In genomic region chr11:104653011-104653806, GRCh38 we compare ENCODE assay signal across 12 cellular contexts.
DNase-seq lines count a peak whose midpoint lies in the region; ATAC-seq and TF ChIP-seq lines count a peak whose summit lies in the region.
"Had no signal": no experiment of that assay in that cellular context is flagged by ENCODE, and none has a peak within 500 bp of the region (broad histone marks: within the 10 kb centered on the region; RNA-seq: fewer than 3 reads in every experiment).

No MANE protein-coding gene starts in this region.

- H3K4me3 Mint-ChIP-seq in natural killer cell = peak overlapping the region; percentile 49

- no peaks in the 10 kb centered on the region for H3K36me3 Mint-ChIP-seq in natural killer cell

- peak overlapping the region; percentile 35; the same call in 1 of the 2 replicates for H3K27ac ChIP-seq in MM.1S (ENCODE audit: low read length)
- no peak overlapping the region for H3K27ac ChIP-seq in brain microvascular endothelial cell
- H3K27ac ChIP-seq: cardiac muscle cell, neutrophil, VCaP had no signal

- no peaks in the 10 kb centered on the region for H4K20me1 ChIP-seq in MM.1S (ENCODE audit: insufficient read depth, low read length)

- H3K79me2 ChIP-seq in MM.1S (ENCODE audit: low read length) = no peaks in the 10 kb centered on the region

- H3K27me3 ChIP-seq in MM.1S (replicated peaks; ENCODE audit: insufficient read depth, low read length) (no peaks in the 10 kb centered on the region), brain microvascular endothelial cell (replicated peaks) (no peaks in the 10 kb centered on the region)
- H3K27me3 ChIP-seq: cardiac muscle cell, neutrophil had no signal

- no peaks in the 10 kb centered on the region for H3K36me3 ChIP-seq in MM.1S (replicated peaks; ENCODE audit: insufficient read depth, low read length)
- no peaks in the 10 kb centered on the region for H3K36me3 ChIP-seq in brain microvascular endothelial cell (replicated peaks)
- H3K36me3 ChIP-seq: cardiac muscle cell, neutrophil had no signal

- DNase-seq in G401 (ENCODE audit: low spot score) (peak; percentile 63), MM.1S (peak; percentile 74), brain microvascular endothelial cell (peak; percentile 10), natural killer cell (peak; percentile 16), foreskin fibroblast (no peak)
- DNase-seq in stimulated activated naive CD4-positive, alpha-beta T cell (lab: John Stamatoyannopoulos, UW) = no peak
- DNase-seq: KG1, NCI-H526 treated with DMSO at 0.1 percent for 48 hours had no signal

- peaks cover 17 to 18% of the 10 kb centered on the region in 2 donors for H3K4me1 Mint-ChIP-seq in natural killer cell

- peak overlapping the region; percentile 39; the same call in 1 of the 2 replicates for H2AFZ ChIP-seq in MM.1S (ENCODE audit: low read length)

- peak overlapping the region; percentile 44 for H3K4me2 ChIP-seq in MM.1S (ENCODE audit: low read depth, low read length)

- H3K27ac Mint-ChIP-seq in natural killer cell = peak overlapping the region; percentile 5 to 75

- no peaks in the 10 kb centered on the region for H3K9me3 Mint-ChIP-seq in natural killer cell

- H3K4me3 ChIP-seq in MM.1S (ENCODE audit: low read length) = peak overlapping the region; percentile 37; the same call in 1 of the 2 replicates
- H3K4me3 ChIP-seq in brain microvascular endothelial cell (ENCODE audit: low read depth, low read length) = no peak overlapping the region
- no peak overlapping the region for H3K4me3 ChIP-seq in foreskin fibroblast (ENCODE audit: low read depth in 1 of 2, low read length in 2 of 2)
- H3K4me3 ChIP-seq: cardiac muscle cell had no signal

- no peaks in the 10 kb centered on the region for H3K9me2 ChIP-seq in MM.1S (replicated peaks; ENCODE audit: insufficient read depth, low read length)

- H3K4me1 ChIP-seq in MM.1S (ENCODE audit: low read length) = no peaks in the 10 kb centered on the region; the same call in none of the 2 replicates

- peak; percentile 86 to 96 (median 91) for ATAC-seq in natural killer cell
- ATAC-seq in GM21786 (IDR thresholded peaks at IDR 0.05; ENCODE audit: unreplicated experiment) = no peak

- peaks cover 0 to 7% of the 10 kb centered on the region in 2 donors for H3K27me3 Mint-ChIP-seq in natural killer cell (ENCODE audit: low read depth in 2 of 2)

- H3K9ac ChIP-seq in MM.1S (ENCODE audit: low read length) = no peak overlapping the region

- in situ Hi-C loops in G401 (cut with HindIII; ENCODE audit: low sequenced_read_pairs) = no loop called here
- in situ Hi-C loops in brain microvascular endothelial cell (cut with HindIII; ENCODE audit: low pct_ligation_motif_present, low sequenced_read_pairs) = no loop called here

- no peak for TF ChIP-seq CTCF in MM.1S (IDR thresholded peaks at IDR 0.05; ENCODE audit: low read length)
- TF ChIP-seq CTCF in brain microvascular endothelial cell (IDR thresholded peaks at IDR 0.05; ENCODE audit: low read depth, low read length, missing control alignments) = no peak
- TF ChIP-seq CTCF in natural killer cell (IDR thresholded peaks at IDR 0.05) = no peak
- no peak for TF ChIP-seq CTCF in foreskin fibroblast (IDR thresholded peaks at IDR 0.05; ENCODE audit: low read depth, low read length)

- no peaks in the 10 kb centered on the region for H3K9me3 ChIP-seq in MM.1S (replicated peaks; ENCODE audit: insufficient read depth, low read length)
- H3K9me3 ChIP-seq: neutrophil had no signal

- H3F3A ChIP-seq in MM.1S (ENCODE audit: insufficient read depth, low read length) = 0 out of 2 replicates have a peak, but pooled peaks cover 5% of the 10 kb centered on the region

- intact Hi-C loops in natural killer cell (cut with micrococcal nuclease) = no loop called here

Comparison
In these comparisons a context has a peak if more than half of its experiments do, and no peak if none do; other contexts are left out.
1. DNase-seq: peak in G401 (single experiment), MM.1S (single experiment), brain microvascular endothelial cell (single experiment) and natural killer cell (single experiment); none in foreskin fibroblast (0 of 2) and stimulated activated naive CD4-positive, alpha-beta T cell (0 of 6).